ENCODE assay signal across 29 cellular contexts in genomic region chr6:19394051-19394450, GRCh38.
"Had no signal": no experiment of that assay in that cellular context is flagged by ENCODE, and none has a peak within 500 bp of the region (broad histone marks: within the 10 kb centered on the region; RNA-seq: fewer than 3 reads in every experiment).

No MANE protein-coding gene starts in this region.

- DNase-seq: activated CD4-positive, alpha-beta T cell treated with anti-CD3 and anti-CD28 coated beads, Interleukin-2, amount 10 ng/mL, durations not matched to agents 24 days and 14 days; activated CD4-positive, alpha-beta T cell treated with anti-CD3 and anti-CD28 coated beads, Interleukin-2, amount 50 U/mL, for 4 hours; activated CD8-positive, alpha-beta T cell treated with anti-CD3 and anti-CD28 coated beads for 36 hours; activated effector memory CD4-positive, alpha-beta T cell treated with anti-CD3 and anti-CD28 coated beads, Interleukin-2, amount 50 U/mL, for 16 hours; activated naive CD4-positive, alpha-beta T cell; activated naive CD4-positive, alpha-beta T cell treated with anti-CD3 and anti-CD28 coated beads, Interleukin-2, amount 50 U/mL, for 16 hours; activated naive CD8-positive, alpha-beta T cell treated with anti-CD3 and anti-CD28 coated beads for 36 hours; activated T-cell treated with anti-CD3 and anti-CD28 coated beads, Interleukin-2, amount 50 U/mL, for 1 hour; activated T-cell treated with anti-CD3 and anti-CD28 coated beads, Interleukin-2, amount 50 U/mL, for 72 hours; amniotic stem cell; aorta; brain microvascular endothelial cell; central memory CD4-positive, alpha-beta T cell; MG63; NCI-H1048; NCI-H1436 treated with DMSO at 0.1 percent for 48 hours; NCI-H1694 treated with DMSO at 0.1 percent for 48 hours; NCI-H2029; NCI-H2107; NCI-H226; NCI-H524 treated with DMSO at 0.1 percent for 48 hours; PC-3; Peyer's patch; RPMI8226; SHP77 treated with DMSO at 0.1 percent for 48 hours; SK-N-SH had no signal

- H3K36me3 ChIP-seq: brain microvascular endothelial cell, MG63, Peyer's patch, SJSA1 had no signal

- H3K27ac ChIP-seq: brain microvascular endothelial cell, Peyer's patch, SJSA1 had no signal

- H3K4me3 ChIP-seq: K562, MG63, Peyer's patch, SJSA1 had no signal

- FAIRE-seq: K562, TTC549 had no signal

- H3K9me3 ChIP-seq: MG63, Peyer's patch, SJSA1, SK-N-SH had no signal

- H3K4me1 ChIP-seq: Peyer's patch, SJSA1 had no signal

- H3K27me3 ChIP-seq: brain microvascular endothelial cell, MG63, Peyer's patch, SJSA1 had no signal
